In the genomic region with DNA sequence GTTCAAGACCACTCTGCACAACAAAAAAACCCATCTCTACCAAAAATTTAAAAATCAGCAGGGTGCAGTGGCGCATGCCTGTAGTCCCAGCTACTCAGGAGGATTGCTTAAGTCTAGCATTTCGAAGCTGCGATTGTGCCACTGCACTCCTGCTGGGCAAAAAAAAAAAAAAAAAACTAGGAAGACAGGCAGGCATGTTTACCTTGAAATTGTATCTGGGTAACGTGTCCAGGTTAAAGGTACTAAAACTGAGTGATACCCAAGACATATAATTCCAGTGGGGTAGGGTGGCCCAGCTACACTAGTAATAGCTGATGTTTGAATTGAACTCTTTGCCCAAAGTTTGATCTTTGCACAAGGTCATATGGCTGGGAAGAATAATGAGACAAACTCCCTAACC, we compare ENCODE assay signal across 16 cellular contexts. TPM values are rescaled to one million over a fixed set of nuclear protein-coding genes. Genes with fewer than 3 reads are reported as not detected.
DNase-seq lines count a peak whose midpoint lies in the region; FAIRE-seq and TF ChIP-seq lines count a peak whose summit lies in the region.
"Had no signal": no experiment of that assay in that cellular context is flagged by ENCODE, and none has a peak within 500 bp of the region (broad histone marks: within the 10 kb centered on the region; RNA-seq: fewer than 3 reads in every experiment).

No MANE protein-coding gene starts in this region.

- peaks cover 36% of the 10 kb centered on the region for H3K36me3 ChIP-seq in neutrophil

- no peaks in the 10 kb centered on the region for H3K9me3 ChIP-seq in neutrophil

- H3K9me3 Mint-ChIP-seq in activated naive CD4-positive, alpha-beta T cell treated with anti-CD3 and anti-CD28 coated beads, Interleukin-2, amount 50 U/mL, for 24 hours: no peaks in the 10 kb centered on the region
- no peaks in the 10 kb centered on the region for H3K9me3 Mint-ChIP-seq in activated naive CD8-positive, alpha-beta T cell treated with anti-CD3 and anti-CD28 coated beads for 36 hours
- H3K9me3 Mint-ChIP-seq: CD4-positive, alpha-beta T cell had no signal

- H3K4me3 ChIP-seq in neutrophil (ENCODE audit: low read depth in 1 of 2, low read length in 1 of 2): no peak overlapping the region

- H3K27ac Mint-ChIP-seq in activated naive CD4-positive, alpha-beta T cell treated with anti-CD3 and anti-CD28 coated beads, Interleukin-2, amount 50 U/mL, for 24 hours: peak overlapping the region; percentile 41
- peak overlapping the region; percentile 54 for H3K27ac Mint-ChIP-seq in activated naive CD8-positive, alpha-beta T cell treated with anti-CD3 and anti-CD28 coated beads for 36 hours

- peaks cover 45 to 47% of the 10 kb centered on the region in 2 experiments for H3K4me1 ChIP-seq in neutrophil (ENCODE audit: control insufficient read depth in 1 of 2, insufficient read depth in 1 of 2, low read depth in 1 of 2, low read length in 1 of 2)

- TF ChIP-seq POLR2A in GM12891 (IDR thresholded peaks at IDR 0.05; ENCODE audit: low read depth, low read length): no peak

- peaks cover 4% of the 10 kb centered on the region for H3K36me3 Mint-ChIP-seq in activated naive CD4-positive, alpha-beta T cell treated with anti-CD3 and anti-CD28 coated beads, Interleukin-2, amount 50 U/mL, for 24 hours
- H3K36me3 Mint-ChIP-seq in activated naive CD8-positive, alpha-beta T cell treated with anti-CD3 and anti-CD28 coated beads for 36 hours: peaks cover 26% of the 10 kb centered on the region

- peak overlapping the region; percentile 74 for H3K27ac ChIP-seq in neutrophil

- no peaks in the 10 kb centered on the region for H3K27me3 ChIP-seq in neutrophil

- FAIRE-seq in GM12891 (lab: Jason Lieb, UNC): no peak

- peaks cover 37% of the 10 kb centered on the region for H3K4me1 Mint-ChIP-seq in activated naive CD4-positive, alpha-beta T cell treated with anti-CD3 and anti-CD28 coated beads, Interleukin-2, amount 50 U/mL, for 24 hours
- peaks cover 40% of the 10 kb centered on the region for H3K4me1 Mint-ChIP-seq in activated naive CD8-positive, alpha-beta T cell treated with anti-CD3 and anti-CD28 coated beads for 36 hours

- DNase-seq in activated naive CD4-positive, alpha-beta T cell treated with anti-CD3 and anti-CD28 coated beads, Interleukin-2, amount 50 U/mL, for 16 hours: no peak
- DNase-seq in GM12891 (ENCODE audit: insufficient read length, low spot score): no peak
- DNase-seq in activated naive CD8-positive, alpha-beta T cell treated with anti-CD3 and anti-CD28 coated beads for 36 hours: no peak
- DNase-seq in stimulated activated CD4-positive, alpha-beta T cell treated with anti-CD3 and anti-CD28 coated beads, Interleukin-1b, Interleukin-23, amount 100 ng/mL, for 48 hours: no peak
- no peak for DNase-seq in effector CD8-positive, alpha-beta T cell (lab: John Stamatoyannopoulos, UW)
- DNase-seq: CD4-positive, alpha-beta T cell; DMS79 treated with DMSO at 0.1 percent for 48 hours; KG1; NCI-H1092; NCI-H1694; NCI-H526 treated with DMSO at 0.1 percent for 48 hours; SHP77 treated with DMSO at 0.1 percent for 48 hours had no signal

- no peak for TF ChIP-seq CTCF in neutrophil (IDR thresholded peaks at IDR 0.05)

- no peak overlapping the region for H3K4me3 Mint-ChIP-seq in activated naive CD4-positive, alpha-beta T cell treated with anti-CD3 and anti-CD28 coated beads, Interleukin-2, amount 50 U/mL, for 24 hours
- H3K4me3 Mint-ChIP-seq in activated naive CD8-positive, alpha-beta T cell treated with anti-CD3 and anti-CD28 coated beads for 36 hours: no peak overlapping the region
- H3K4me3 Mint-ChIP-seq: CD4-positive, alpha-beta T cell had no signal

- no peaks in the 10 kb centered on the region for H3K27me3 Mint-ChIP-seq in activated naive CD4-positive, alpha-beta T cell treated with anti-CD3 and anti-CD28 coated beads, Interleukin-2, amount 50 U/mL, for 24 hours
- H3K27me3 Mint-ChIP-seq in activated naive CD8-positive, alpha-beta T cell treated with anti-CD3 and anti-CD28 coated beads for 36 hours: no peaks in the 10 kb centered on the region
- H3K27me3 Mint-ChIP-seq: CD4-positive, alpha-beta T cell had no signal

TF ChIP-seq in GM12891, 5 proteins besides CTCF, POLR2A, EP300 and RAD21:
- TF ChIP-seq POU2F2 (IDR thresholded peaks at IDR 0.05; ENCODE audit: low read depth, low read length) (no peak), POLR2AphosphoS5 (IDR thresholded peaks at IDR 0.05; ENCODE audit: low read depth, low read length) (peak; percentile 3; the same call in 1 of the 2 replicates)

RNA-seq across cellular contexts. Expression of gene GHITM, which starts 16.2 kb away (rescaled TPM):
- 121 TPM for polyA plus RNA-seq in GM12891 (2012; ENCODE audit: low read depth, missing spikeins)
- total RNA-seq in activated naive CD8-positive, alpha-beta T cell treated with anti-CD3 and anti-CD28 coated beads for 36 hours: 100 to 1,000 TPM; 218 to 227 TPM

RNA-seq across cellular contexts. Expression of gene GPR15LG, which starts 18.1 kb away (rescaled TPM):
- polyA plus RNA-seq in GM12891 (2012; ENCODE audit: low read depth, missing spikeins): not detected
- not detected for total RNA-seq in activated naive CD8-positive, alpha-beta T cell treated with anti-CD3 and anti-CD28 coated beads for 36 hours
- total RNA-seq: CD4-positive, alpha-beta T cell; G401; OCI-LY7 had no signal

RNA-seq across cellular contexts. Expression of gene CDHR1, which starts 38.8 kb away (rescaled TPM):
- polyA plus RNA-seq in GM12891 (2012; ENCODE audit: low read depth, missing spikeins): 0.19 TPM
- 1 to 10 TPM in 1 of 2 experiments, under 1 TPM in 1; 0.91 to 1.6 TPM for total RNA-seq in activated naive CD8-positive, alpha-beta T cell treated with anti-CD3 and anti-CD28 coated beads for 36 hours
- total RNA-seq: G401, OCI-LY7 had no signal
